In genomic region chr11:114129699-114130659, GRCh38 we compare ENCODE assay signal across 19 cellular contexts.
A peak's percentile ranks its signal among the peaks of the same experiment; 100 is the strongest.
DNase-seq lines count a peak whose midpoint lies in the region; ATAC-seq and TF ChIP-seq lines count a peak whose summit lies in the region.
"Had no signal": no experiment of that assay in that cellular context is flagged by ENCODE, and none has a peak within 500 bp of the region (broad histone marks: within the 10 kb centered on the region; RNA-seq: fewer than 3 reads in every experiment).

No MANE protein-coding gene starts in this region.

- DNase-seq in left ventricle myocardium inferior (no peak), left ventricle myocardium superior (no peak), chondrocyte (ENCODE audit: low spot score) (no peak), osteocyte (ENCODE audit: extremely low spot score, unreplicated experiment) (no peak), tibial artery (peak in 1 of 2 donors; percentile 19), glomerular visceral epithelial cell (ENCODE audit: extremely low spot score) (no peak), colonic mucosa (no peak)
- DNase-seq: CD8-positive, alpha-beta T cell; cortex of kidney; islet precursor cell; NCI-H2029 treated with DMSO at 0.1 percent for 48 hours; NCI-H774; SW 1271; WERI-Rb-1 had no signal

- ATAC-seq in left ventricle myocardium superior (no peak), HG02852 (IDR thresholded peaks at IDR 0.05; ENCODE audit: unreplicated experiment) (no peak)
- ATAC-seq: CD8-positive, alpha-beta T cell; Panc1 had no signal

- intact Hi-C loops in left ventricle myocardium inferior (cut with micrococcal nuclease) (no loop called here), left ventricle myocardium superior (cut with micrococcal nuclease) (no loop called here), tibial artery (cut with DNase I; ENCODE audit: low total_unique reads) (no loop called here), colonic mucosa (cut with DNase I) (no loop called here)

- peaks cover 100% of the 10 kb centered on the region for H3K4me1 ChIP-seq in left ventricle myocardium inferior
- H3K4me1 ChIP-seq in tibial artery = peaks cover 4 to 100% (median 92%) of the 10 kb centered on the region in 4 donors
- peaks cover 18% of the 10 kb centered on the region for H3K4me1 ChIP-seq in colonic mucosa

- H3K27me3 Mint-ChIP-seq in chondrocyte (ENCODE audit: low read depth) (peaks cover 15% of the 10 kb centered on the region), osteocyte (ENCODE audit: unreplicated experiment) (peaks cover 18% of the 10 kb centered on the region)
- H3K27me3 Mint-ChIP-seq: stimulated activated naive CD8-positive, alpha-beta T cell treated with anti-CD3 and anti-CD28 coated beads, Interleukin-15, Interleukin-2, amounts not matched to agents 100 ng/mL and 50 ng/mL, for 24 hours had no signal

- H3K4me3 ChIP-seq in left ventricle myocardium inferior (peak overlapping the region; percentile 11), tibial artery (no peak overlapping the region), colonic mucosa (no peak overlapping the region)

- no peaks in the 10 kb centered on the region for H3K27me3 ChIP-seq in left ventricle myocardium inferior (ENCODE audit: low read depth)
- no peaks in the 10 kb centered on the region for H3K27me3 ChIP-seq in tibial artery
- no peaks in the 10 kb centered on the region for H3K27me3 ChIP-seq in colonic mucosa

- no peaks in the 10 kb centered on the region for H3K9me3 ChIP-seq in left ventricle myocardium inferior (replicated peaks)
- no peaks in the 10 kb centered on the region for H3K9me3 ChIP-seq in tibial artery
- H3K9me3 ChIP-seq in colonic mucosa = no peaks in the 10 kb centered on the region

- H3K9me3 Mint-ChIP-seq in chondrocyte (ENCODE audit: low read depth) = no peaks in the 10 kb centered on the region
- H3K9me3 Mint-ChIP-seq in osteocyte (ENCODE audit: unreplicated experiment) = no peaks in the 10 kb centered on the region
- H3K9me3 Mint-ChIP-seq: CD8-positive, alpha-beta T cell; mesothelial cell of epicardium; stimulated activated naive CD8-positive, alpha-beta T cell treated with anti-CD3 and anti-CD28 coated beads, Interleukin-15, Interleukin-2, amounts not matched to agents 100 ng/mL and 50 ng/mL, for 24 hours had no signal

- H3K4me3 Mint-ChIP-seq in chondrocyte (ENCODE audit: unreplicated experiment) (no peak overlapping the region), osteocyte (ENCODE audit: unreplicated experiment) (no peak overlapping the region)
- H3K4me3 Mint-ChIP-seq: CD8-positive, alpha-beta T cell; IgD-negative memory B cell; mesothelial cell of epicardium; stimulated activated naive CD8-positive, alpha-beta T cell treated with anti-CD3 and anti-CD28 coated beads, Interleukin-15, Interleukin-2, amounts not matched to agents 100 ng/mL and 50 ng/mL, for 24 hours had no signal

- H3K36me3 ChIP-seq in left ventricle myocardium inferior (peaks cover 31% of the 10 kb centered on the region), tibial artery (peaks cover 34 to 49% (median 45%) of the 10 kb centered on the region in 3 donors), colonic mucosa (no peaks in the 10 kb centered on the region)
- H3K36me3 ChIP-seq: WERI-Rb-1 had no signal

- H3K27ac ChIP-seq in left ventricle myocardium inferior (replicated peaks) (peak overlapping the region; percentile 81), tibial artery (peak overlapping the region; percentile 94 to 95), colonic mucosa (no peak overlapping the region)
- H3K27ac ChIP-seq: WERI-Rb-1 had no signal

- no peak for TF ChIP-seq CTCF in left ventricle myocardium inferior (IDR thresholded peaks at IDR 0.05; ENCODE audit: borderline replicate concordance)
- TF ChIP-seq CTCF in chondrocyte (IDR thresholded peaks at IDR 0.05) = no peak
- TF ChIP-seq CTCF in osteocyte (IDR thresholded peaks at IDR 0.05) = no peak
- TF ChIP-seq CTCF in tibial artery (IDR thresholded peaks at IDR 0.05) = no peak
- no peak for TF ChIP-seq CTCF in colonic mucosa (IDR thresholded peaks at IDR 0.05)

- peaks cover 69% of the 10 kb centered on the region for H3K4me1 Mint-ChIP-seq in chondrocyte (ENCODE audit: low read depth)
- peaks cover 36% of the 10 kb centered on the region for H3K4me1 Mint-ChIP-seq in osteocyte (ENCODE audit: unreplicated experiment)
- H3K4me1 Mint-ChIP-seq: mesothelial cell of epicardium had no signal

- H3K27ac Mint-ChIP-seq in chondrocyte (ENCODE audit: unreplicated experiment) (peak overlapping the region; percentile 13), osteocyte (ENCODE audit: unreplicated experiment) (peak overlapping the region; percentile 42)
- H3K27ac Mint-ChIP-seq: CD8-positive, alpha-beta T cell; IgD-negative memory B cell; mesothelial cell of epicardium; stimulated activated naive CD8-positive, alpha-beta T cell treated with anti-CD3 and anti-CD28 coated beads, Interleukin-15, Interleukin-2, amounts not matched to agents 100 ng/mL and 50 ng/mL, for 24 hours had no signal

- H3K9ac ChIP-seq in colonic mucosa (ENCODE audit: low read depth in 2 of 2, low read length in 2 of 2) = no peak overlapping the region

- H3K36me3 Mint-ChIP-seq in chondrocyte (ENCODE audit: low read depth) = peaks cover 24% of the 10 kb centered on the region
- H3K36me3 Mint-ChIP-seq in osteocyte (ENCODE audit: unreplicated experiment) = peaks cover 22% of the 10 kb centered on the region
- H3K36me3 Mint-ChIP-seq: CD8-positive, alpha-beta T cell; mesothelial cell of epicardium had no signal
